ENCODE assay signal across 10 cellular contexts in the genomic region with DNA sequence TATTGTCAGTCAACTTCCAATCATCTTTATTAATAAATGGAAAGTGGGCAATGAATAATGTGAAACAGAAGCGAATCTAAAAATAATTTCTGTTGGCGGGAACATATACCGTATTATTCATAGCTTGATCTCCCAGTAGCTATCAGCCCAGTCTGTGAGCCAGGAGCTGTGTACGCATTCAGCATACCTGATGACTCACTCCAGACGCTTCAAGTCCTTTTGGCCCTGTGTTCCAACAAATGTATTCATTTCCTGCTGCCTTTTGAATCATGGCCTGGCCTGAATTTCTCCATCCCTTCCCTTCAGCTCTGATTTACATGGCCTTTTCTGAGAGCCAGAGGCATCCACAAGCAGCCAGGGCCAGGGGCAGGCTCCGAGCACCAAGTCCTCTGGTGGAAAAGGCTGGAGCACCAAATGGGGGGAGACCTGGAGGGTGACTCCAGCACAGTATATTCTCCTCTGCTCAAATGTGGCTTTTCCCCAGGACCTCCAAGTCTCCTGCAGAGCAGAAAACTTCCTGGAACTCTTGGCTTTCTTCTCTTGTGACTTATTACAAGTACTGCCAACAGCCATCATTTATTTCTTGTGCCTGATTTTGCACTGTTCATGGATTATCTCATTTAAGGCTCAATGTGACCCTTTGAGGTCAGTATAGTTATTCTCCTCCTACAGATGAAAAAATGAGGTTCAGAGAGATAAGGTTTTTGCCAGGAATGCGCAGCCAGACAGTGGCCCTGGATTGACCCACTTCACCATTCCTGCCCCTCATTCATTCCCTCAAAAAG.
DNase-seq lines count a peak whose midpoint lies in the region; ATAC-seq and TF ChIP-seq lines count a peak whose summit lies in the region.
"Had no signal": no experiment of that assay in that cellular context is flagged by ENCODE, and none has a peak within 500 bp of the region (broad histone marks: within the 10 kb centered on the region; RNA-seq: fewer than 3 reads in every experiment).

No MANE protein-coding gene starts in this region.

- no peak for TF ChIP-seq CTCF in fibroblast of mammary gland (conservative IDR thresholded peaks at IDR 0.05; ENCODE audit: control insufficient read depth, insufficient read depth, low read depth, low read length)

- no peak overlapping the region for H3K4me3 ChIP-seq in fibroblast of mammary gland (ENCODE audit: control insufficient read depth, low read depth, low read length)

- peaks cover 0 to 2% of the 10 kb centered on the region in 2 donors for H3K9me3 Mint-ChIP-seq in activated T-cell treated with anti-CD3 and anti-CD28 coated beads, Interleukin-2, amount 50 U/mL, for 72 hours

- peak; percentile 92 for DNase-seq in Daoy (ENCODE audit: low read depth)
- DNase-seq in RKO (ENCODE audit: low spot score): peak; percentile 97
- peak; percentile 100 for DNase-seq in fibroblast of mammary gland (ENCODE audit: low read depth)
- DNase-seq in pons (ENCODE audit: low spot score): peak; percentile 14
- DNase-seq in medulla oblongata (ENCODE audit: extremely low spot score): no peak
- DNase-seq in cerebellar nuclear complex (lab: John Stamatoyannopoulos, UW): no peak
- DNase-seq in activated T-cell treated with anti-CD3 and anti-CD28 coated beads, Interleukin-2, amount 50 U/mL, for 72 hours: no peak
- DNase-seq: MM.1S, T-helper 9 cell had no signal

- no peaks in the 10 kb centered on the region for H3K36me3 Mint-ChIP-seq in activated T-cell treated with anti-CD3 and anti-CD28 coated beads, Interleukin-2, amount 50 U/mL, for 72 hours (ENCODE audit: insufficient read depth in 2 of 2)

- H3K27me3 Mint-ChIP-seq in activated T-cell treated with anti-CD3 and anti-CD28 coated beads, Interleukin-2, amount 50 U/mL, for 72 hours (ENCODE audit: low read depth): peaks cover 26% of the 10 kb centered on the region

- no peaks in the 10 kb centered on the region for H3K4me1 Mint-ChIP-seq in activated T-cell treated with anti-CD3 and anti-CD28 coated beads, Interleukin-2, amount 50 U/mL, for 72 hours (ENCODE audit: low read depth)

- H3K4me3 Mint-ChIP-seq in activated T-cell treated with anti-CD3 and anti-CD28 coated beads, Interleukin-2, amount 50 U/mL, for 72 hours: no peak overlapping the region

- no peak for ATAC-seq in HG03565 (IDR thresholded peaks at IDR 0.05; ENCODE audit: unreplicated experiment)
- ATAC-seq in activated T-cell treated with anti-CD3 and anti-CD28 coated beads, Interleukin-2, amount 50 U/mL, for 72 hours (replicated peaks in 1 of 2): no peak

- H3K27ac Mint-ChIP-seq in activated T-cell treated with anti-CD3 and anti-CD28 coated beads, Interleukin-2, amount 50 U/mL, for 72 hours: no peak overlapping the region

Comparison
In these comparisons a context has a peak if more than half of its experiments do, and no peak if none do; other contexts are left out.
1. DNase-seq: peak in Daoy (single experiment), RKO (single experiment), fibroblast of mammary gland (single experiment) and pons (single experiment); none in medulla oblongata (single experiment), cerebellar nuclear complex (0 of 2) and activated T-cell treated with anti-CD3 and anti-CD28 coated beads, Interleukin-2, amount 50 U/mL, for 72 hours (0 of 2).